24 cellular contexts compared by ENCODE assay signal in genomic region chr16:50559804-50560514, GRCh38. TPM values are rescaled to one million over a fixed set of nuclear protein-coding genes. Genes with fewer than 3 reads are reported as not detected.
"Had no signal": no experiment of that assay in that cellular context is flagged by ENCODE, and none has a peak within 500 bp of the region (broad histone marks: within the 10 kb centered on the region; RNA-seq: fewer than 3 reads in every experiment).

No MANE protein-coding gene starts in this region.

- H3K9me3 ChIP-seq: ovary, sigmoid colon, thoracic aorta, vagina had no signal

- H3K4me3 Mint-ChIP-seq: immature natural killer cell; natural killer cell; stimulated activated memory B cell treated with anti-CD40 and anti-IgM and Interleukin-4, amounts not matched to agents 10 μg/mL and 1 μg/mL and 100 μg/mL, for 72 hours had no signal

- H3K36me3 ChIP-seq: left ventricle myocardium inferior, ovary, vagina had no signal

- H3K27ac Mint-ChIP-seq: immature natural killer cell; natural killer cell; stimulated activated memory B cell treated with anti-CD40 and anti-IgM and Interleukin-4, amounts not matched to agents 10 μg/mL and 1 μg/mL and 100 μg/mL, for 72 hours had no signal

- H3K36me3 Mint-ChIP-seq: immature natural killer cell had no signal

- ATAC-seq: foreskin keratinocyte; left colon; lower lobe of right lung; natural killer cell; stimulated activated memory B cell treated with anti-CD40 and anti-IgM and Interleukin-4, amounts not matched to agents 10 μg/mL and 1 μg/mL and 100 μg/mL, for 72 hours; stimulated activated naive CD8-positive, alpha-beta T cell treated with anti-CD3 and anti-CD28 coated beads, Interleukin-15, Interleukin-2, amounts not matched to agents 100 U/mL and 50 U/mL, for 24 hours had no signal

- H3K27me3 Mint-ChIP-seq: stimulated activated memory B cell treated with anti-CD40 and anti-IgM and Interleukin-4, amounts not matched to agents 10 μg/mL and 1 μg/mL and 100 μg/mL, for 72 hours had no signal

- H3K4me3 ChIP-seq: coronary artery, esophagus muscularis mucosa, left ventricle myocardium inferior, lower lobe of right lung, ovary, sigmoid colon, thoracic aorta, vagina had no signal

- H3K9me3 Mint-ChIP-seq: natural killer cell had no signal

- H3K4me1 Mint-ChIP-seq: natural killer cell; stimulated activated memory B cell treated with anti-CD40 and anti-IgM and Interleukin-4, amounts not matched to agents 10 μg/mL and 1 μg/mL and 100 μg/mL, for 72 hours had no signal

- H3K27me3 ChIP-seq: esophagus muscularis mucosa, foreskin keratinocyte, ovary, sigmoid colon, vagina had no signal

- H3K27ac ChIP-seq: coronary artery, foreskin keratinocyte, left ventricle myocardium inferior, lower lobe of right lung, ovary, sigmoid colon, thoracic aorta, vagina had no signal

- H3K4me1 ChIP-seq: foreskin keratinocyte, left ventricle myocardium inferior, lower lobe of right lung, vagina had no signal

- DNase-seq: dermis blood vessel endothelial cell; effector memory CD4-positive, alpha-beta T cell; foreskin keratinocyte; immature natural killer cell; islet precursor cell; kidney glomerular epithelial cell; left colon; left ventricle myocardium inferior; lower lobe of right lung; natural killer cell; occipital lobe; ovary; retina; sigmoid colon; stimulated activated CD4-positive, alpha-beta T cell treated with anti-CD3 and anti-CD28 coated beads, Interleukin-4, amount 100 ng/mL, for 4 hours; stimulated activated naive CD8-positive, alpha-beta T cell treated with anti-CD3 and anti-CD28 coated beads, Interleukin-15, Interleukin-2, amounts not matched to agents 100 U/mL and 50 U/mL, for 24 hours; trophoblast cell had no signal

RNA-seq across cellular contexts. Expression of gene NKD1, which starts 11.8 kb away (rescaled TPM):
- total RNA-seq: dermis blood vessel endothelial cell, endothelial cell of umbilical vein, epithelial cell of proximal tubule had no signal
- polyA plus RNA-seq: endothelial cell of umbilical vein, immature natural killer cell had no signal
